In genomic region chr6:159110013-159110412, GRCh38 we compare ENCODE assay signal across 8 cellular contexts. TPM values are rescaled to one million over a fixed set of nuclear protein-coding genes. Genes with fewer than 3 reads are reported as not detected.
DNase-seq lines count a peak whose midpoint lies in the region; ATAC-seq, FAIRE-seq and TF ChIP-seq lines count a peak whose summit lies in the region.

No MANE protein-coding gene starts in this region.

- CTCF ChIA-PET in activated B cell treated with CpG ODN at 0.5 μM for 24 hours (lab: Charles Lee): interaction anchor here (0.9 to 5.3 kb wide), 13 partner anchors 9 to 321 kb away, joined by 3 to 94 read pairs (median 4); partner anchors contain the start of genes RSPH3 and TAGAP

- H3K27ac ChIP-seq in Karpas-422 (ENCODE audit: low read length): no peak overlapping the region

- peaks cover 62% of the 10 kb centered on the region for H3K4me1 ChIP-seq in Karpas-422 (ENCODE audit: low read length)

- no peak overlapping the region for H3K4me3 ChIP-seq in Karpas-422 (ENCODE audit: low read length)

- H3K9me3 Mint-ChIP-seq in activated B cell treated with CpG ODN at 0.5 μM for 24 hours (no peaks in the 10 kb centered on the region), immature natural killer cell (no peaks in the 10 kb centered on the region)

- no peaks in the 10 kb centered on the region for H3K79me2 ChIP-seq in Karpas-422 (ENCODE audit: low read length)

- no peak overlapping the region for H3K9ac ChIP-seq in Karpas-422 (ENCODE audit: low read length)

- POLR2A ChIA-PET in activated B cell treated with CpG ODN at 0.5 μM for 24 hours (lab: Charles Lee): interaction anchor here (0.9 to 20.1 kb wide), 6 partner anchors 11 to 99 kb away, joined by 3 to 1007 read pairs (median 59); partner anchors contain the start of gene TAGAP

- H3K4me1 Mint-ChIP-seq in activated B cell treated with CpG ODN at 0.5 μM for 24 hours (peaks cover 87% of the 10 kb centered on the region), immature natural killer cell (peaks cover 65 to 73% of the 10 kb centered on the region in 2 donors)

- no peaks in the 10 kb centered on the region for H3K9me3 ChIP-seq in Karpas-422 (ENCODE audit: low read length)

- ATAC-seq in activated B cell treated with CpG ODN at 0.5 μM for 24 hours (ENCODE audit: low read depth) (no peak), GM19023 (IDR thresholded peaks at IDR 0.05; ENCODE audit: unreplicated experiment) (no peak)

- H3K4me2 ChIP-seq in Karpas-422 (ENCODE audit: low read depth, low read length, poor library complexity, severe bottlenecking): no peak overlapping the region

- H3K36me3 Mint-ChIP-seq in activated B cell treated with CpG ODN at 0.5 μM for 24 hours (ENCODE audit: low read depth) (no peaks in the 10 kb centered on the region), immature natural killer cell (no peaks in the 10 kb centered on the region)

- H3K27ac Mint-ChIP-seq in activated B cell treated with CpG ODN at 0.5 μM for 24 hours (peak overlapping the region; percentile 73), immature natural killer cell (peak overlapping the region in 4 of 6 donors; percentile 21 to 73 (median 68))

- no peaks in the 10 kb centered on the region for H3K27me3 ChIP-seq in Karpas-422 (ENCODE audit: low read length)

- H3K27me3 Mint-ChIP-seq in activated B cell treated with CpG ODN at 0.5 μM for 24 hours: no peaks in the 10 kb centered on the region
- peaks cover 3 to 9% (median 6%) of the 10 kb centered on the region in 3 donors for H3K27me3 Mint-ChIP-seq in immature natural killer cell (ENCODE audit: low read depth in 3 of 3)

- peak; percentile 29 for TF ChIP-seq CTCF in activated B cell treated with CpG ODN at 0.5 μM for 24 hours (IDR thresholded peaks at IDR 0.05)

- no peak overlapping the region for H2AFZ ChIP-seq in Karpas-422 (ENCODE audit: low read length)

- H4K20me1 ChIP-seq in Karpas-422 (ENCODE audit: insufficient read depth, low read depth, low read length): no peaks in the 10 kb centered on the region

- FAIRE-seq in urothelium cell line (lab: Jason Lieb, UNC): no peak

- H3K9me2 ChIP-seq in Karpas-422 (replicated peaks; ENCODE audit: insufficient read depth, low read length): no peaks in the 10 kb centered on the region

- H3K36me3 ChIP-seq in Karpas-422 (ENCODE audit: insufficient read depth, low read length): no peaks in the 10 kb centered on the region

- DNase-seq in activated gamma-delta T cell treated with Interleukin-2 at 50 U/mL for 16 hours (peak; percentile 26), activated gamma-delta T cell (lab: John Stamatoyannopoulos, UW) (no peak), Karpas-422 (peak; percentile 81), activated B cell treated with CpG ODN at 0.5 μM for 24 hours (no peak), immature natural killer cell (peak; percentile 36 to 51 (median 49)), urothelium cell line (ENCODE audit: low spot score) (peak; percentile 55), hippocampal formation (lab: John Stamatoyannopoulos, UW) (no peak)

- intact Hi-C loops in activated B cell treated with CpG ODN at 0.5 μM for 24 hours (cut with micrococcal nuclease): loop anchor here (1.0 kb wide), 1 partner anchor 102 kb away; no protein-coding TSS in a partner anchor

- H3K4me3 Mint-ChIP-seq in activated B cell treated with CpG ODN at 0.5 μM for 24 hours: no peak overlapping the region
- H3K4me3 Mint-ChIP-seq in immature natural killer cell: peak overlapping the region in 1 of 5 donors; percentile 33

RNA-seq across cellular contexts. Expression of gene FNDC1, which starts 59.2 kb away (rescaled TPM):
- 73.2 and 90.0 TPM in 2 replicates for total RNA-seq in Karpas-422 (2014; rRNA removed; shearing (Covaris generic); ENCODE audit: low replicate concordance)
- total RNA-seq in activated B cell treated with CpG ODN at 0.5 μM for 24 hours: not detected in 2 replicates
- not detected for polyA plus RNA-seq in immature natural killer cell

Comparison
In these comparisons a context has a peak if more than half of its experiments do, and no peak if none do; other contexts are left out.
1. DNase-seq: peak in activated gamma-delta T cell treated with Interleukin-2 at 50 U/mL for 16 hours (single experiment), Karpas-422 (single experiment), immature natural killer cell (3 of 3) and urothelium cell line (single experiment); none in activated gamma-delta T cell (single experiment), activated B cell treated with CpG ODN at 0.5 μM for 24 hours (single experiment) and hippocampal formation (0 of 2).
2. RNA of gene FNDC1, which starts 59.2 kb away (total RNA-seq): 73.2 to 90.0 TPM in Karpas-422; not detected in activated B cell treated with CpG ODN at 0.5 μM for 24 hours; every median in the first group is over 10 times any median in the second.